Comparison of ENCODE assay signal across 2 cellular contexts in the genomic region with DNA sequence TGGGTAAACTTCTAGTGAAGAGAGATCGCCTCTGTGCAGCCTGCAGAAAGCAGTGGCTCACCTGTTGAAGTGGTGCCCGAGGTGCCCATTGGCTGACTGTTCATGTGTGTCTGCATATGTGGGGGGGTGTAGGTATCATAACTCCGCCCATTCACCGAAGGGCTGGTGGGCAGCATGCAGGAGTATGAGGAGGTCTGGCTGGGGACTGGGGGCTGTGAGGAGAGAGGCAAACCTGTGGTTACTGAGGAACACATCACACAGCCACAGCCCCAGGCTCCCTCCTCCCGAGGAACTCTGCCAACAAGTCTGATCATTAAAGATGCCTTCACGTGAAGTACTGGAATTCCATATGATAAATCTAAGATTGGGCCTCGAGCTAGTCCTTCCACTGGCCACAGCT.
TF ChIP-seq lines count a peak whose summit lies in the region.

No MANE protein-coding gene starts in this region.

TF ChIP-seq in HEK293, 187 proteins besides CTCF, POLR2A, EP300 and RAD21:
- TF ChIP-seq SCRT2 (tag by site-specific recombination; IDR thresholded peaks at IDR 0.05): peak; percentile 43; the same call in 1 of the 2 replicates
- TF ChIP-seq, protein P1, sequence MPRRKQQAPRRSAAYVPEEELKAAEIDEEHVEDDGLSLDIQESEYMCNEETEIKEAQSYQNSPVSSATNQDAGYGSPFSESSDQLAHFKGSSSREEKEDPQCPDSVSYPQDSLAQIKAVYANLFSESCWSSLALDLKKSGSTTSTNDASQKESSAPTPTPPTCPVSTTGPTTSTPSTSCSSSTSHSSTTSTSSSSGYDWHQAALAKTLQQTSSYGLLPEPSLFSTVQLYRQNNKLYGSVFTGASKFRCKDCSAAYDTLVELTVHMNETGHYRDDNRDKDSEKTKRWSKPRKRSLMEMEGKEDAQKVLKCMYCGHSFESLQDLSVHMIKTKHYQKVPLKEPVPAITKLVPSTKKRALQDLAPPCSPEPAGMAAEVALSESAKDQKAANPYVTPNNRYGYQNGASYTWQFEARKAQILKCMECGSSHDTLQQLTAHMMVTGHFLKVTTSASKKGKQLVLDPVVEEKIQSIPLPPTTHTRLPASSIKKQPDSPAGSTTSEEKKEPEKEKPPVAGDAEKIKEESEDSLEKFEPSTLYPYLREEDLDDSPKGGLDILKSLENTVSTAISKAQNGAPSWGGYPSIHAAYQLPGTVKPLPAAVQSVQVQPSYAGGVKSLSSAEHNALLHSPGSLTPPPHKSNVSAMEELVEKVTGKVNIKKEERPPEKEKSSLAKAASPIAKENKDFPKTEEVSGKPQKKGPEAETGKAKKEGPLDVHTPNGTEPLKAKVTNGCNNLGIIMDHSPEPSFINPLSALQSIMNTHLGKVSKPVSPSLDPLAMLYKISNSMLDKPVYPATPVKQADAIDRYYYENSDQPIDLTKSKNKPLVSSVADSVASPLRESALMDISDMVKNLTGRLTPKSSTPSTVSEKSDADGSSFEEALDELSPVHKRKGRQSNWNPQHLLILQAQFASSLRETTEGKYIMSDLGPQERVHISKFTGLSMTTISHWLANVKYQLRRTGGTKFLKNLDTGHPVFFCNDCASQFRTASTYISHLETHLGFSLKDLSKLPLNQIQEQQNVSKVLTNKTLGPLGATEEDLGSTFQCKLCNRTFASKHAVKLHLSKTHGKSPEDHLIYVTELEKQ (tag by site-specific recombination; IDR thresholded peaks at IDR 0.05; ENCODE audit: borderline replicate concordance): no peak
- TF ChIP-seq YY1 (tag by site-specific recombination; IDR thresholded peaks at IDR 0.05): no peak
- TF ChIP-seq, protein P2, sequence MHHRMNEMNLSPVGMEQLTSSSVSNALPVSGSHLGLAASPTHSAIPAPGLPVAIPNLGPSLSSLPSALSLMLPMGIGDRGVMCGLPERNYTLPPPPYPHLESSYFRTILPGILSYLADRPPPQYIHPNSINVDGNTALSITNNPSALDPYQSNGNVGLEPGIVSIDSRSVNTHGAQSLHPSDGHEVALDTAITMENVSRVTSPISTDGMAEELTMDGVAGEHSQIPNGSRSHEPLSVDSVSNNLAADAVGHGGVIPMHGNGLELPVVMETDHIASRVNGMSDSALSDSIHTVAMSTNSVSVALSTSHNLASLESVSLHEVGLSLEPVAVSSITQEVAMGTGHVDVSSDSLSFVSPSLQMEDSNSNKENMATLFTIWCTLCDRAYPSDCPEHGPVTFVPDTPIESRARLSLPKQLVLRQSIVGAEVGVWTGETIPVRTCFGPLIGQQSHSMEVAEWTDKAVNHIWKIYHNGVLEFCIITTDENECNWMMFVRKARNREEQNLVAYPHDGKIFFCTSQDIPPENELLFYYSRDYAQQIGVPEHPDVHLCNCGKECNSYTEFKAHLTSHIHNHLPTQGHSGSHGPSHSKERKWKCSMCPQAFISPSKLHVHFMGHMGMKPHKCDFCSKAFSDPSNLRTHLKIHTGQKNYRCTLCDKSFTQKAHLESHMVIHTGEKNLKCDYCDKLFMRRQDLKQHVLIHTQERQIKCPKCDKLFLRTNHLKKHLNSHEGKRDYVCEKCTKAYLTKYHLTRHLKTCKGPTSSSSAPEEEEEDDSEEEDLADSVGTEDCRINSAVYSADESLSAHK (tag by site-specific recombination; IDR thresholded peaks at IDR 0.05): no peak
- 0 out of 2 replicates have a peak, but pooled peaks have one; percentile 43 for TF ChIP-seq SCRT1 (tag by site-specific recombination; IDR thresholded peaks at IDR 0.05; ENCODE audit: borderline replicate concordance)
- TF ChIP-seq ZBTB49 (tag by site-specific recombination; IDR thresholded peaks at IDR 0.05; ENCODE audit: low read depth): no peak
- TF ChIP-seq, protein P3, sequence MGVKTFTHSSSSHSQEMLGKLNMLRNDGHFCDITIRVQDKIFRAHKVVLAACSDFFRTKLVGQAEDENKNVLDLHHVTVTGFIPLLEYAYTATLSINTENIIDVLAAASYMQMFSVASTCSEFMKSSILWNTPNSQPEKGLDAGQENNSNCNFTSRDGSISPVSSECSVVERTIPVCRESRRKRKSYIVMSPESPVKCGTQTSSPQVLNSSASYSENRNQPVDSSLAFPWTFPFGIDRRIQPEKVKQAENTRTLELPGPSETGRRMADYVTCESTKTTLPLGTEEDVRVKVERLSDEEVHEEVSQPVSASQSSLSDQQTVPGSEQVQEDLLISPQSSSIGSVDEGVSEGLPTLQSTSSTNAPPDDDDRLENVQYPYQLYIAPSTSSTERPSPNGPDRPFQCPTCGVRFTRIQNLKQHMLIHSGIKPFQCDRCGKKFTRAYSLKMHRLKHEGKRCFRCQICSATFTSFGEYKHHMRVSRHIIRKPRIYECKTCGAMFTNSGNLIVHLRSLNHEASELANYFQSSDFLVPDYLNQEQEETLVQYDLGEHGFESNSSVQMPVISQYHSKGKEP (tag by site-specific recombination; IDR thresholded peaks at IDR 0.05): no peak
- TF ChIP-seq, protein P4, sequence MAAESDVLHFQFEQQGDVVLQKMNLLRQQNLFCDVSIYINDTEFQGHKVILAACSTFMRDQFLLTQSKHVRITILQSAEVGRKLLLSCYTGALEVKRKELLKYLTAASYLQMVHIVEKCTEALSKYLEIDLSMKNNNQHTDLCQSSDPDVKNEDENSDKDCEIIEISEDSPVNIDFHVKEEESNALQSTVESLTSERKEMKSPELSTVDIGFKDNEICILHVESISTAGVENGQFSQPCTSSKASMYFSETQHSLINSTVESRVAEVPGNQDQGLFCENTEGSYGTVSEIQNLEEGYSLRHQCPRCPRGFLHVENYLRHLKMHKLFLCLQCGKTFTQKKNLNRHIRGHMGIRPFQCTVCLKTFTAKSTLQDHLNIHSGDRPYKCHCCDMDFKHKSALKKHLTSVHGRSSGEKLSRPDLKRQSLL (tag by site-specific recombination; IDR thresholded peaks at IDR 0.05): no peak
- no peak for TF ChIP-seq ZNF174 (tag by site-specific recombination; IDR thresholded peaks at IDR 0.05)

TF ChIP-seq in HepG2, 621 proteins besides CTCF, POLR2A, EP300 and RAD21:
- TF ChIP-seq ZNF101 (CRISPR knock-in tag; IDR thresholded peaks at IDR 0.05; ENCODE audit: borderline replicate concordance, low read depth): no peak
- TF ChIP-seq TFAP4 (IDR thresholded peaks at IDR 0.05; ENCODE audit: borderline replicate concordance, low read depth): no peak
- no peak for TF ChIP-seq ZNF891 (CRISPR knock-in tag; IDR thresholded peaks at IDR 0.05)
- TF ChIP-seq SIX1 (CRISPR knock-in tag; IDR thresholded peaks at IDR 0.05; ENCODE audit: borderline replicate concordance): no peak
- no peak for TF ChIP-seq SRF (IDR thresholded peaks at IDR 0.05; ENCODE audit: low read depth, low read length)
- TF ChIP-seq ATF7-NPFF (CRISPR knock-in tag; IDR thresholded peaks at IDR 0.05; ENCODE audit: low read depth): no peak
